Comparison of ENCODE assay signal across 9 cellular contexts in the genomic region with DNA sequence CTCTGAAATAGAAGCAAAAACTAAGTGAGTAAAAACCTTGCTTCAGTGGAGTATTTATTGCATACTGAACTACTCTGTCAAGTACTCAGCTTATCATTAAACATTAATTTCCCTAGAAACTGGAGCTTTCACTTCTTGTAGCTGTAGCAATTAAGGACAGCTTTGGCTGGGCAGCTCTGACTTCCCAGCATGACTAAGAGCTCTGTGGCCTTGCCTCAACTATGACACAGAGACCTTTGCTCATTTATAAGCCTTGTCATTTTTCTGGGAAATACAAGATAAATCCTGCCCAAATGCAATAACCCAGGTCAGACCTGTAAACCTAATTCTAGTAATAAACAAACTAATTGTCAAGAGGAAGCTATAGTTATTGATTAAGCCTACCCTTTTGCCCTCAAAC.
DNase-seq lines count a peak whose midpoint lies in the region; ATAC-seq lines count a peak whose summit lies in the region.
"Had no signal": no experiment of that assay in that cellular context is flagged by ENCODE, and none has a peak within 500 bp of the region (broad histone marks: within the 10 kb centered on the region; RNA-seq: fewer than 3 reads in every experiment).

No MANE protein-coding gene starts in this region.

- peaks cover 3% of the 10 kb centered on the region for H3K4me1 Mint-ChIP-seq in activated CD4-positive, alpha-beta T cell treated with anti-CD3 and anti-CD28 coated beads, Interleukin-2, amount 10 ng/mL, durations not matched to agents 7 days and 5 days
- H3K4me1 Mint-ChIP-seq: naive B cell had no signal

- H3K36me3 Mint-ChIP-seq in activated CD4-positive, alpha-beta T cell treated with anti-CD3 and anti-CD28 coated beads, Interleukin-2, amount 10 ng/mL, durations not matched to agents 7 days and 5 days (ENCODE audit: low read depth) = no peaks in the 10 kb centered on the region
- H3K36me3 Mint-ChIP-seq: naive B cell had no signal

- ATAC-seq in GM19468 (IDR thresholded peaks at IDR 0.05; ENCODE audit: extremely low read depth, unreplicated experiment) (peak; percentile 34), HG03469 (IDR thresholded peaks at IDR 0.05; ENCODE audit: unreplicated experiment) (peak; percentile 38), HG03039 (IDR thresholded peaks at IDR 0.05; ENCODE audit: unreplicated experiment) (no peak)

- H3K27me3 ChIP-seq in subcutaneous abdominal adipose tissue (ENCODE audit: control insufficient read depth in 5 of 5, insufficient read depth in 4 of 5, low read length in 5 of 5) = no peaks in the 10 kb centered on the region
- H3K27me3 ChIP-seq in SJCRH30 = no peaks in the 10 kb centered on the region

- H3K36me3 ChIP-seq in subcutaneous abdominal adipose tissue (ENCODE audit: control insufficient read depth in 5 of 5, insufficient read depth in 5 of 5, low read length in 5 of 5) (no peaks in the 10 kb centered on the region), SJCRH30 (no peaks in the 10 kb centered on the region)

- H3K27me3 Mint-ChIP-seq in activated CD4-positive, alpha-beta T cell treated with anti-CD3 and anti-CD28 coated beads, Interleukin-2, amount 10 ng/mL, durations not matched to agents 7 days and 5 days = no peaks in the 10 kb centered on the region

- peaks cover 3 to 20% (median 20%) of the 10 kb centered on the region in 5 donors for H3K4me1 ChIP-seq in subcutaneous abdominal adipose tissue (ENCODE audit: control insufficient read depth in 5 of 5, insufficient read depth in 5 of 5, low read length in 5 of 5)
- peaks cover 3% of the 10 kb centered on the region; the same call in 1 of the 2 replicates for H3K4me1 ChIP-seq in SJCRH30

- CTCF ChIA-PET in activated CD4-positive, alpha-beta T cell treated with anti-CD3 and anti-CD28 coated beads, Interleukin-2, amount 10 ng/mL, durations not matched to agents 7 days and 5 days (lab: Charles Lee) = no interaction called here

- POLR2A ChIA-PET in activated CD4-positive, alpha-beta T cell treated with anti-CD3 and anti-CD28 coated beads, Interleukin-2, amount 10 ng/mL, durations not matched to agents 7 days and 5 days (lab: Charles Lee) = no interaction called here

- H3K4me3 Mint-ChIP-seq in activated CD4-positive, alpha-beta T cell treated with anti-CD3 and anti-CD28 coated beads, Interleukin-2, amount 10 ng/mL, durations not matched to agents 7 days and 5 days = no peak overlapping the region
- H3K4me3 Mint-ChIP-seq: naive B cell had no signal

- H3K4me3 ChIP-seq in subcutaneous abdominal adipose tissue (ENCODE audit: low read depth in 1 of 5, low read length in 5 of 5) (no peak overlapping the region), SJCRH30 (no peak overlapping the region)

- H3K9me3 ChIP-seq in subcutaneous abdominal adipose tissue (ENCODE audit: control insufficient read depth in 5 of 5, low read length in 5 of 5) (no peaks in the 10 kb centered on the region), SJCRH30 (replicated peaks) (no peaks in the 10 kb centered on the region; the same call in 1 of the 2 replicates)

- H3K27ac ChIP-seq in subcutaneous abdominal adipose tissue (ENCODE audit: low read depth, low read length) (peak overlapping the region; percentile 96), SJCRH30 (no peak overlapping the region)

- peak overlapping the region in 4 of 5 donors; percentile 21 to 83 (median 46) for H3K9ac ChIP-seq in subcutaneous abdominal adipose tissue (ENCODE audit: low read length in 5 of 5)

- DNase-seq in fibroblast of gingiva (ENCODE audit: low read depth) = peak; percentile 21
- no peak for DNase-seq in activated CD4-positive, alpha-beta T cell treated with anti-CD3 and anti-CD28 coated beads, Interleukin-2, amount 10 ng/mL, durations not matched to agents 7 days and 5 days
- DNase-seq in SJCRH30 = no peak
- DNase-seq: activated CD4-positive, alpha-beta T cell treated with anti-CD3 and anti-CD28 coated beads, Interleukin-2, amount 50 U/mL, for 4 hours; naive B cell had no signal

- H3K9me3 Mint-ChIP-seq in activated CD4-positive, alpha-beta T cell treated with anti-CD3 and anti-CD28 coated beads, Interleukin-2, amount 10 ng/mL, durations not matched to agents 7 days and 5 days = no peaks in the 10 kb centered on the region

- no peak overlapping the region for H3K27ac Mint-ChIP-seq in activated CD4-positive, alpha-beta T cell treated with anti-CD3 and anti-CD28 coated beads, Interleukin-2, amount 10 ng/mL, durations not matched to agents 7 days and 5 days
- H3K27ac Mint-ChIP-seq: naive B cell had no signal
